Comparison of ENCODE assay signal across 1 cellular context in genomic region chr20:49281059-49281912, GRCh38.
TF ChIP-seq lines count a peak whose summit lies in the region.

No MANE protein-coding gene starts in this region.

TF ChIP-seq in HepG2, 621 proteins besides CTCF, POLR2A, EP300 and RAD21 (continued from another document and continues in another):
- TF ChIP-seq, protein P1, sequence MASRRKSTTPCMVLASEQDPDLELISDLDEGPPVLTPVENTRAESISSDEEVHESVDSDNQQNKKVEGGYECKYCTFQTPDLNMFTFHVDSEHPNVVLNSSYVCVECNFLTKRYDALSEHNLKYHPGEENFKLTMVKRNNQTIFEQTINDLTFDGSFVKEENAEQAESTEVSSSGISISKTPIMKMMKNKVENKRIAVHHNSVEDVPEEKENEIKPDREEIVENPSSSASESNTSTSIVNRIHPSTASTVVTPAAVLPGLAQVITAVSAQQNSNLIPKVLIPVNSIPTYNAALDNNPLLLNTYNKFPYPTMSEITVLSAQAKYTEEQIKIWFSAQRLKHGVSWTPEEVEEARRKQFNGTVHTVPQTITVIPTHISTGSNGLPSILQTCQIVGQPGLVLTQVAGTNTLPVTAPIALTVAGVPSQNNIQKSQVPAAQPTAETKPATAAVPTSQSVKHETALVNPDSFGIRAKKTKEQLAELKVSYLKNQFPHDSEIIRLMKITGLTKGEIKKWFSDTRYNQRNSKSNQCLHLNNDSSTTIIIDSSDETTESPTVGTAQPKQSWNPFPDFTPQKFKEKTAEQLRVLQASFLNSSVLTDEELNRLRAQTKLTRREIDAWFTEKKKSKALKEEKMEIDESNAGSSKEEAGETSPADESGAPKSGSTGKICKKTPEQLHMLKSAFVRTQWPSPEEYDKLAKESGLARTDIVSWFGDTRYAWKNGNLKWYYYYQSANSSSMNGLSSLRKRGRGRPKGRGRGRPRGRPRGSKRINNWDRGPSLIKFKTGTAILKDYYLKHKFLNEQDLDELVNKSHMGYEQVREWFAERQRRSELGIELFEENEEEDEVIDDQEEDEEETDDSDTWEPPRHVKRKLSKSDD (CRISPR knock-in tag; IDR thresholded peaks at IDR 0.05; ENCODE audit: low read depth) = 0 out of 2 replicates have a peak, but pooled peaks have one; percentile 8
- TF ChIP-seq FOSL1 (CRISPR knock-in tag; IDR thresholded peaks at IDR 0.05; ENCODE audit: borderline replicate concordance) (no peak), ZBTB7B (CRISPR knock-in tag; IDR thresholded peaks at IDR 0.05) (no peak), IRX3 (CRISPR knock-in tag; IDR thresholded peaks at IDR 0.05; ENCODE audit: borderline replicate concordance, low read depth) (no peak), ELF4 (CRISPR knock-in tag; IDR thresholded peaks at IDR 0.05; ENCODE audit: borderline replicate concordance) (peak; percentile 64; the same call in 1 of the 2 replicates), THAP7 (CRISPR knock-in tag; IDR thresholded peaks at IDR 0.05) (no peak), ZNF263 (CRISPR knock-in tag; IDR thresholded peaks at IDR 0.05) (no peak), TEAD3 (CRISPR knock-in tag; optimal IDR thresholded peaks at IDR 0.05; ENCODE audit: borderline replicate concordance) (peak; percentile 80), MAF1 (CRISPR knock-in tag; IDR thresholded peaks at IDR 0.05; ENCODE audit: borderline replicate concordance) (no peak), ATF7-NPFF (CRISPR knock-in tag; IDR thresholded peaks at IDR 0.05; ENCODE audit: low read depth) (peak; percentile 63; the same call in 1 of the 2 replicates), PLRG1 (conservative IDR thresholded peaks at IDR 0.05) (no peak), SATB2 (CRISPR knock-in tag; IDR thresholded peaks at IDR 0.05) (no peak), ZIK1 (CRISPR knock-in tag; IDR thresholded peaks at IDR 0.05; ENCODE audit: borderline replicate concordance, low read depth) (no peak), ZSCAN31 (CRISPR knock-in tag; IDR thresholded peaks at IDR 0.05; ENCODE audit: low read depth) (no peak), ARNT2 (CRISPR knock-in tag; IDR thresholded peaks at IDR 0.05; ENCODE audit: low read depth) (peak; percentile 72; the same call in 1 of the 2 replicates), ZNF614 (CRISPR knock-in tag; IDR thresholded peaks at IDR 0.05; ENCODE audit: borderline replicate concordance) (peak; percentile 23; the same call in 1 of the 2 replicates), ZNF512 (CRISPR knock-in tag; IDR thresholded peaks at IDR 0.05) (no peak), MEIS1 (CRISPR knock-in tag; IDR thresholded peaks at IDR 0.05; ENCODE audit: borderline replicate concordance) (no peak), HNRNPLL (IDR thresholded peaks at IDR 0.05; ENCODE audit: low read depth, low read length, poor library complexity, severe bottlenecking) (no peak), ZNF777 (CRISPR knock-in tag; IDR thresholded peaks at IDR 0.05) (no peak), PPARG (CRISPR knock-in tag; conservative IDR thresholded peaks at IDR 0.05) (peak; percentile 79), ZNF33B (CRISPR knock-in tag; IDR thresholded peaks at IDR 0.05) (0 out of 2 replicates have a peak, but pooled peaks have one; percentile 67), MTA1 (CRISPR knock-in tag; IDR thresholded peaks at IDR 0.05; ENCODE audit: borderline replicate concordance) (no peak), ZNF501 (CRISPR knock-in tag; IDR thresholded peaks at IDR 0.05) (peak; percentile 65; the same call in 1 of the 2 replicates), ZNF383 (CRISPR knock-in tag; IDR thresholded peaks at IDR 0.05; ENCODE audit: borderline replicate concordance) (no peak), HNRNPH1 (optimal IDR thresholded peaks at IDR 0.05; ENCODE audit: low read depth, low read length) (no peak), ZSCAN20 (CRISPR knock-in tag; IDR thresholded peaks at IDR 0.05; ENCODE audit: borderline replicate concordance) (no peak), TMF1 (CRISPR knock-in tag; IDR thresholded peaks at IDR 0.05; ENCODE audit: low read depth) (no peak), ZSCAN30 (CRISPR knock-in tag; IDR thresholded peaks at IDR 0.05) (no peak), CBFB (CRISPR knock-in tag; IDR thresholded peaks at IDR 0.05) (no peak), SOX6 (IDR thresholded peaks at IDR 0.05) (no peak), SOX6 (CRISPR knock-in tag; IDR thresholded peaks at IDR 0.05) (no peak), POLR2G (IDR thresholded peaks at IDR 0.05; ENCODE audit: low read depth, low read length) (peak; percentile 79), RNF2 (conservative IDR thresholded peaks at IDR 0.05; ENCODE audit: low read depth) (no peak), DR1 (CRISPR knock-in tag; IDR thresholded peaks at IDR 0.05) (no peak), ZNF761 (CRISPR knock-in tag; conservative IDR thresholded peaks at IDR 0.05) (no peak), SKI (IDR thresholded peaks at IDR 0.05; ENCODE audit: partially characterized antibody) (no peak), ZNF17 (CRISPR knock-in tag; IDR thresholded peaks at IDR 0.05) (no peak), ZKSCAN5 (CRISPR knock-in tag; IDR thresholded peaks at IDR 0.05) (0 out of 2 replicates have a peak, but pooled peaks have one; percentile 35), SAP130 (CRISPR knock-in tag; IDR thresholded peaks at IDR 0.05; ENCODE audit: low read depth) (peak; percentile 99), HCFC1 (IDR thresholded peaks at IDR 0.05; ENCODE audit: low read depth, low read length) (no peak), NR1H2 (CRISPR knock-in tag; IDR thresholded peaks at IDR 0.05; ENCODE audit: borderline replicate concordance, low read depth) (no peak), ISL2 (CRISPR knock-in tag; IDR thresholded peaks at IDR 0.05) (0 out of 2 replicates have a peak, but pooled peaks have one; percentile 43), NFAT5 (CRISPR knock-in tag; IDR thresholded peaks at IDR 0.05) (peak; percentile 57; the same call in 1 of the 2 replicates), ZNF792 (CRISPR knock-in tag; IDR thresholded peaks at IDR 0.05) (no peak), XRCC5 (optimal IDR thresholded peaks at IDR 0.05; ENCODE audit: low read length) (peak; percentile 66)
- TF ChIP-seq, protein P2, sequence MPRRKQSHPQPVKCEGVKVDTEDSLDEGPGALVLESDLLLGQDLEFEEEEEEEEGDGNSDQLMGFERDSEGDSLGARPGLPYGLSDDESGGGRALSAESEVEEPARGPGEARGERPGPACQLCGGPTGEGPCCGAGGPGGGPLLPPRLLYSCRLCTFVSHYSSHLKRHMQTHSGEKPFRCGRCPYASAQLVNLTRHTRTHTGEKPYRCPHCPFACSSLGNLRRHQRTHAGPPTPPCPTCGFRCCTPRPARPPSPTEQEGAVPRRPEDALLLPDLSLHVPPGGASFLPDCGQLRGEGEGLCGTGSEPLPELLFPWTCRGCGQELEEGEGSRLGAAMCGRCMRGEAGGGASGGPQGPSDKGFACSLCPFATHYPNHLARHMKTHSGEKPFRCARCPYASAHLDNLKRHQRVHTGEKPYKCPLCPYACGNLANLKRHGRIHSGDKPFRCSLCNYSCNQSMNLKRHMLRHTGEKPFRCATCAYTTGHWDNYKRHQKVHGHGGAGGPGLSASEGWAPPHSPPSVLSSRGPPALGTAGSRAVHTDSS (CRISPR knock-in tag; conservative IDR thresholded peaks at IDR 0.05) = no peak
- TF ChIP-seq, protein P3, sequence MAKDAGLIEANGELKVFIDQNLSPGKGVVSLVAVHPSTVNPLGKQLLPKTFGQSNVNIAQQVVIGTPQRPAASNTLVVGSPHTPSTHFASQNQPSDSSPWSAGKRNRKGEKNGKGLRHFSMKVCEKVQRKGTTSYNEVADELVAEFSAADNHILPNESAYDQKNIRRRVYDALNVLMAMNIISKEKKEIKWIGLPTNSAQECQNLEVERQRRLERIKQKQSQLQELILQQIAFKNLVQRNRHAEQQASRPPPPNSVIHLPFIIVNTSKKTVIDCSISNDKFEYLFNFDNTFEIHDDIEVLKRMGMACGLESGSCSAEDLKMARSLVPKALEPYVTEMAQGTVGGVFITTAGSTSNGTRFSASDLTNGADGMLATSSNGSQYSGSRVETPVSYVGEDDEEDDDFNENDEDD (CRISPR knock-in tag; IDR thresholded peaks at IDR 0.05; ENCODE audit: borderline replicate concordance) = peak; percentile 44; the same call in 1 of the 2 replicates
- TF ChIP-seq, protein P4, sequence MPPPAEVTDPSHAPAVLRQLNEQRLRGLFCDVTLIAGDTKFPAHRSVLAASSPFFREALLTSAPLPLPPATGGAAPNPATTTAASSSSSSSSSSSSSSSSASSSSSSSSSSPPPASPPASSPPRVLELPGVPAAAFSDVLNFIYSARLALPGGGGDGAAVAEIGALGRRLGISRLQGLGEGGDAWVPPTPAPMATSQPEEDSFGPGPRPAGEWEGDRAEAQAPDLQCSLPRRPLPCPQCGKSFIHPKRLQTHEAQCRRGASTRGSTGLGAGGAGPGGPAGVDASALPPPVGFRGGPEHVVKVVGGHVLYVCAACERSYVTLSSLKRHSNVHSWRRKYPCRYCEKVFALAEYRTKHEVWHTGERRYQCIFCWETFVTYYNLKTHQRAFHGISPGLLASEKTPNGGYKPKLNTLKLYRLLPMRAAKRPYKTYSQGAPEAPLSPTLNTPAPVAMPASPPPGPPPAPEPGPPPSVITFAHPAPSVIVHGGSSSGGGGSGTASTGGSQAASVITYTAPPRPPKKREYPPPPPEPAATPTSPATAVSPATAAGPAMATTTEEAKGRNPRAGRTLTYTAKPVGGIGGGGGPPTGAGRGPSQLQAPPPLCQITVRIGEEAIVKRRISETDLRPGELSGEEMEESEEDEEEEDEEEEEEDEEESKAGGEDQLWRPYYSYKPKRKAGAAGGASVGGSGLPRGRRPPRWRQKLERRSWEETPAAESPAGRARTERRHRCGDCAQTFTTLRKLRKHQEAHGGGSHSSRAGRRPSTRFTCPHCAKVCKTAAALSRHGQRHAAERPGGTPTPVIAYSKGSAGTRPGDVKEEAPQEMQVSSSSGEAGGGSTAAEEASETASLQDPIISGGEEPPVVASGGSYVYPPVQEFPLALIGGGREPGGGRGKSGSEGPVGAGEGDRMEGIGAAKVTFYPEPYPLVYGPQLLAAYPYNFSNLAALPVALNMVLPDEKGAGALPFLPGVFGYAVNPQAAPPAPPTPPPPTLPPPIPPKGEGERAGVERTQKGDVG (CRISPR knock-in tag; IDR thresholded peaks at IDR 0.05; ENCODE audit: borderline replicate concordance) = no peak
- TF ChIP-seq, protein P5, sequence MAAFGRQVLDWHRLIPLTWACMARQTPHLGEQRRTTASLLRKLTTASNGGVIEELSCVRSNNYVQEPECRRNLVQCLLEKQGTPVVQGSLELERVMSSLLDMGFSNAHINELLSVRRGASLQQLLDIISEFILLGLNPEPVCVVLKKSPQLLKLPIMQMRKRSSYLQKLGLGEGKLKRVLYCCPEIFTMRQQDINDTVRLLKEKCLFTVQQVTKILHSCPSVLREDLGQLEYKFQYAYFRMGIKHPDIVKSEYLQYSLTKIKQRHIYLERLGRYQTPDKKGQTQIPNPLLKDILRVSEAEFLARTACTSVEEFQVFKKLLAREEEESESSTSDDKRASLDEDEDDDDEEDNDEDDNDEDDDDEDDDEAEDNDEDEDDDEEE (CRISPR knock-in tag; IDR thresholded peaks at IDR 0.05) = no peak
- TF ChIP-seq, protein P6, sequence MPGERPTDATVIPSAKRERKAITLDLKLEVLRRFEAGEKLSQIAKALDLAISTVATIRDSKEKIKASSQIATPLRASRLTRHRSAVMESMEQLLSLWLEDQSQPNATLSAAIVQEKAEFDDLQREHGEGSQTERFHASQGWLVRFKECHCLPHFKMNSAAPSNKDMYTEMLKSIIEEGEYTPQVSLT (CRISPR knock-in tag; IDR thresholded peaks at IDR 0.05; ENCODE audit: borderline replicate concordance, low read depth) = no peak
